Comparison of ENCODE assay signal across 8 cellular contexts in genomic region chr22:20858615-20859416, GRCh38. TPM values are rescaled to one million over a fixed set of nuclear protein-coding genes. Genes with fewer than 3 reads are reported as not detected.
A peak's percentile ranks its signal among the peaks of the same experiment; 100 is the strongest.
DNase-seq lines count a peak whose midpoint lies in the region; ATAC-seq, FAIRE-seq and TF ChIP-seq lines count a peak whose summit lies in the region.

Gene PI4KA (minus strand): TSS chr22:20858811. CDS start chr22:20858725, 86 bp downstream.
Gene SNAP29 (plus strand): TSS chr22:20859007. CDS start chr22:20859111, 104 bp downstream.

- peak within 1 kb of the TSS; percentile 72 for H3K27ac Mint-ChIP-seq in activated naive CD8-positive, alpha-beta T cell treated with anti-CD3 and anti-CD28 coated beads, Interleukin-2, amount 50 U/mL, for 24 hours

- H3K36me3 Mint-ChIP-seq in activated naive CD8-positive, alpha-beta T cell treated with anti-CD3 and anti-CD28 coated beads, Interleukin-2, amount 50 U/mL, for 24 hours (ENCODE audit: low read depth), result peaks cover 5% of the 10 kb centered on the region

- H3K9me3 Mint-ChIP-seq in activated naive CD8-positive, alpha-beta T cell treated with anti-CD3 and anti-CD28 coated beads, Interleukin-2, amount 50 U/mL, for 24 hours, result no peaks in the 10 kb centered on the region

- peak within 1 kb of the TSS; percentile 96 for H3K4me3 ChIP-seq in GM12875 (ENCODE audit: low read depth, low read length)
- peak within 1 kb of the TSS; percentile 72 to 95 (median 76) for H3K4me3 ChIP-seq in pancreas
- H3K4me3 ChIP-seq in thyroid gland (replicated peaks in 1 of 3), result peak within 1 kb of the TSS; percentile 83 to 88 (median 87)

- H3K27me3 ChIP-seq in pancreas (no peaks in the 10 kb centered on the region), thyroid gland (no peaks in the 10 kb centered on the region)

- 0% methylated on average over 57 to 100 of the region's 100 CpGs for WGBS in pancreas, 2 donors
- WGBS in thyroid gland, 2 donors, result 2 to 5% methylated on average over 5 to 6 of the region's 100 CpGs

- peak within 1 kb of the TSS; percentile 87 for H3K4me3 Mint-ChIP-seq in activated naive CD8-positive, alpha-beta T cell treated with anti-CD3 and anti-CD28 coated beads, Interleukin-2, amount 50 U/mL, for 24 hours

- H3K4me1 ChIP-seq in pancreas, result peaks cover 0 to 13% (median 12%) of the 10 kb centered on the region in 3 donors
- peaks cover 31 to 32% of the 10 kb centered on the region in 2 donors for H3K4me1 ChIP-seq in thyroid gland

- H3K27ac ChIP-seq in pancreas, result peak within 1 kb of the TSS; percentile 43 to 83 (median 72)
- peak within 1 kb of the TSS; percentile 73 to 86 (median 76) for H3K27ac ChIP-seq in thyroid gland

- intact Hi-C loops in Right ventricle myocardium superior (cut with DNase I) (no loop called here), pancreas (cut with DNase I) (no loop called here), thyroid gland (cut with DNase I) (no loop called here)

- H3K4me1 Mint-ChIP-seq in activated naive CD8-positive, alpha-beta T cell treated with anti-CD3 and anti-CD28 coated beads, Interleukin-2, amount 50 U/mL, for 24 hours, result peaks cover 46% of the 10 kb centered on the region

- DNase-seq in NCI-H1417 treated with DMSO at 0.1 percent for 48 hours (lab: John Stamatoyannopoulos, UW) (peak; percentile 69), SW480 (ENCODE audit: low spot score) (peak; percentile 96), Right ventricle myocardium superior (peak; percentile 100), pancreas (peak; percentile 98 to 100 (median 99)), thyroid gland (peak; percentile 100)
- peak; percentile 98 for DNase-seq in activated naive CD8-positive, alpha-beta T cell treated with anti-CD3 and anti-CD28 coated beads, Interleukin-2, amount 50 U/mL, for 24 hours

- no peaks in the 10 kb centered on the region for H3K27me3 Mint-ChIP-seq in activated naive CD8-positive, alpha-beta T cell treated with anti-CD3 and anti-CD28 coated beads, Interleukin-2, amount 50 U/mL, for 24 hours

- no peak for FAIRE-seq in pancreas (lab: Jason Lieb, UNC)

- H3K9me3 ChIP-seq in pancreas (no peaks in the 10 kb centered on the region), thyroid gland (no peaks in the 10 kb centered on the region)

- ATAC-seq in HG02763 (IDR thresholded peaks at IDR 0.05; ENCODE audit: unreplicated experiment), result peak; percentile 92
- ATAC-seq in activated naive CD8-positive, alpha-beta T cell treated with anti-CD3 and anti-CD28 coated beads, Interleukin-2, amount 50 U/mL, for 24 hours, result peak; percentile 96
- peak; percentile 97 for ATAC-seq in Right ventricle myocardium superior (ENCODE audit: poor library complexity)
- ATAC-seq in pancreas, result peak; percentile 95 to 98 (median 96)

- no peak for TF ChIP-seq CTCF in GM12875 (IDR thresholded peaks at IDR 0.05; ENCODE audit: borderline replicate concordance, insufficient read depth, low read depth, low read length)
- TF ChIP-seq CTCF in pancreas (IDR thresholded peaks at IDR 0.05), result no peak
- peak in 3 of 6 experiments; percentile 7 to 39 (median 31) for TF ChIP-seq CTCF in thyroid gland (IDR thresholded peaks at IDR 0.05)

- peak; percentile 6 to 92 for TF ChIP-seq POLR2A in thyroid gland (IDR thresholded peaks at IDR 0.05)

- H3K36me3 ChIP-seq in pancreas (no peaks in the 10 kb centered on the region), thyroid gland (no peaks in the 10 kb centered on the region)

RNA-seq across cellular contexts. Expression of gene PI4KA, which starts in this region (rescaled TPM):
- total RNA-seq in Right ventricle myocardium superior (38.4 TPM), pancreas (10 to 100 TPM; 23.6 to 45.2 (median 31.4) TPM), thyroid gland (100 to 1,000 TPM in 3 of 4 donors, 10 to 100 TPM in 1; 85.0 to 127 (median 101) TPM)
- 10 to 100 TPM; 36.9 to 46.6 TPM for polyA plus RNA-seq in pancreas

RNA-seq across cellular contexts. Expression of gene SNAP29, which starts in this region (rescaled TPM):
- total RNA-seq in Right ventricle myocardium superior (22.3 TPM), pancreas (10 to 100 TPM; 10.3 to 16.1 (median 12.8) TPM), thyroid gland (10 to 100 TPM; 17.1 to 21.1 (median 17.6) TPM)
- polyA plus RNA-seq in pancreas, result 1 to 10 TPM; 6.6 to 8.9 TPM

Comparison
In these comparisons a context has a peak if more than half of its experiments do, and no peak if none do; other contexts are left out.
1. Peak in every context shown above with its lines: DNase-seq, ATAC-seq, H3K4me3 ChIP-seq and H3K27ac ChIP-seq.